In the genomic region with DNA sequence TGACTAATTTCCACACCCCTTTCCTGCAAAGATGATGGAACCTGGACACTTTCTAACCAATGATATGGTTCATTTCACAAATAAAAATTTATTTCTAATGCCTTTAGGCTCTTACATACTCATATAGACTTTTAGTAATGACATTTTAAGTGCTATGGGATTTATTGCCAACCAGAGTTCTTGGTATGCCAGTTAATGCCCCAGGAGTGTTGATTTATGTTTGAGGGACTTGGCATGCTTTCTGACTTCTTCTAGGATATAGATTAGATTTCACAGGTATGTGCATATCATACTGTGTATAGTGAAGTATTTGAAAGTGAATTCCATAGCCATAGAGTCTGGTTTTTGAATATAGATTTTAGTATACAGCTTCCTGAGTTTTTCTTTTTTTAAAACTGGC, we compare ENCODE assay signal across 23 cellular contexts.
DNase-seq lines count a peak whose midpoint lies in the region; ATAC-seq and TF ChIP-seq lines count a peak whose summit lies in the region.
"Had no signal": no experiment of that assay in that cellular context is flagged by ENCODE, and none has a peak within 500 bp of the region (broad histone marks: within the 10 kb centered on the region; RNA-seq: fewer than 3 reads in every experiment).

No MANE protein-coding gene starts in this region.

- no peak overlapping the region for H2AFZ ChIP-seq in osteoblast (ENCODE audit: low read length)
- no peak overlapping the region for H2AFZ ChIP-seq in mesenchymal stem cell (ENCODE audit: low read depth, low read length)

- POLR2A ChIA-PET in HEK293T (lab: Yijun Ruan, JAX), result no interaction called here

- no peak overlapping the region for H3K23ac ChIP-seq in mesenchymal stem cell (ENCODE audit: low read length in 2 of 2)

- no peak for ATAC-seq in stimulated activated naive CD8-positive, alpha-beta T cell treated with anti-CD3 and anti-CD28 coated beads, Interleukin-15, amount 100 ng/mL, for 72 hours
- ATAC-seq: GM12878 had no signal

- H3K14ac ChIP-seq in mesenchymal stem cell (ENCODE audit: low read length in 2 of 2), result no peak overlapping the region

- H4K8ac ChIP-seq in mesenchymal stem cell (ENCODE audit: low read length), result no peak overlapping the region

- no peak for TF ChIP-seq EP300 in Ishikawa (IDR thresholded peaks at IDR 0.05; ENCODE audit: borderline replicate concordance)

- no peaks in the 10 kb centered on the region for H3K79me1 ChIP-seq in mesenchymal stem cell (replicated peaks; ENCODE audit: low read length, poor library complexity, severe bottlenecking)

- no peak overlapping the region for H3K27ac Mint-ChIP-seq in stimulated activated naive CD8-positive, alpha-beta T cell treated with anti-CD3 and anti-CD28 coated beads, Interleukin-15, amount 100 ng/mL, for 72 hours
- H3K27ac Mint-ChIP-seq: CD14-positive monocyte; CD4-positive, alpha-beta memory T cell; CD4-positive, CD25-positive, alpha-beta regulatory T cell; CD8-positive, alpha-beta memory T cell had no signal

- H3K9me3 ChIP-seq in osteoblast (ENCODE audit: low read depth, low read length), result no peaks in the 10 kb centered on the region
- H3K9me3 ChIP-seq in mesenchymal stem cell (ENCODE audit: control insufficient read depth, low read length), result peaks cover 8% of the 10 kb centered on the region
- H3K9me3 ChIP-seq: BE2C, BLaER1 had no signal

- no peak overlapping the region for H3K4me3 Mint-ChIP-seq in stimulated activated naive CD8-positive, alpha-beta T cell treated with anti-CD3 and anti-CD28 coated beads, Interleukin-15, amount 100 ng/mL, for 72 hours
- H3K4me3 Mint-ChIP-seq: CD14-positive monocyte; CD4-positive, alpha-beta memory T cell; CD4-positive, CD25-positive, alpha-beta regulatory T cell; CD8-positive, alpha-beta memory T cell had no signal

- H3K27me3 Mint-ChIP-seq in stimulated activated naive CD8-positive, alpha-beta T cell treated with anti-CD3 and anti-CD28 coated beads, Interleukin-15, amount 100 ng/mL, for 72 hours, result peaks cover 9% of the 10 kb centered on the region

- no peaks in the 10 kb centered on the region for H4K20me1 ChIP-seq in osteoblast (ENCODE audit: insufficient read depth, low read length)
- H4K20me1 ChIP-seq: BLaER1 had no signal

- CTCF ChIA-PET in HEK293T (lab: Yijun Ruan, JAX), result no interaction called here

- no peak overlapping the region for H2BK5ac ChIP-seq in mesenchymal stem cell (ENCODE audit: low read depth, low read length, poor library complexity, severe bottlenecking)

- DNase-seq in HEK293T (ENCODE audit: extremely low spot score), result no peak
- DNase-seq in osteoblast (ENCODE audit: insufficient read length, low spot score, missing footprints), result peak; percentile 9
- no peak for DNase-seq in mesenchymal stem cell
- DNase-seq in stimulated activated naive CD8-positive, alpha-beta T cell treated with anti-CD3 and anti-CD28 coated beads, Interleukin-15, amount 100 ng/mL, for 72 hours, result no peak
- DNase-seq: 8988T; ACHN; BE2C; C1 segment of cervical spinal cord; CD4-positive, alpha-beta memory T cell; CD4-positive, CD25-positive, alpha-beta regulatory T cell; CD8-positive, alpha-beta memory T cell; COR-L47; DMS 273 treated with DMSO at 0.1 percent for 48 hours; DMS153; DMS53; DMS79; DND-41; EL; GDM1 had no signal

- H3K4ac ChIP-seq in mesenchymal stem cell (ENCODE audit: low read depth in 1 of 2, low read length in 2 of 2), result no peak overlapping the region

- no peak for TF ChIP-seq CTCF in osteoblast (IDR thresholded peaks at IDR 0.05; ENCODE audit: extremely low read depth, low read depth, low read length)

- no peak overlapping the region for H2BK120ac ChIP-seq in mesenchymal stem cell (ENCODE audit: low read depth, low read length)

- H2BK15ac ChIP-seq in mesenchymal stem cell (ENCODE audit: low read depth, poor library complexity, severe bottlenecking), result no peak overlapping the region

- H2AK5ac ChIP-seq in mesenchymal stem cell (ENCODE audit: low read length, severe bottlenecking), result no peak overlapping the region

- H3K9ac ChIP-seq in mesenchymal stem cell (ENCODE audit: low read length), result no peak overlapping the region
- H3K9ac ChIP-seq: BLaER1 had no signal

- H3K4me2 ChIP-seq in osteoblast (ENCODE audit: insufficient read depth, low read length) (no peak overlapping the region), mesenchymal stem cell (ENCODE audit: low read length, poor library complexity, severe bottlenecking) (no peak overlapping the region)
- H3K4me2 ChIP-seq: BLaER1 had no signal

- no peak overlapping the region for H2BK12ac ChIP-seq in mesenchymal stem cell (ENCODE audit: low read length in 2 of 2)

- H3K27ac ChIP-seq in osteoblast (ENCODE audit: low read depth, low read length) (no peak overlapping the region), mesenchymal stem cell (ENCODE audit: low read length, poor library complexity, severe bottlenecking) (no peak overlapping the region)
- H3K27ac ChIP-seq: BLaER1 had no signal

- no peak for TF ChIP-seq RAD21 in Ishikawa (IDR thresholded peaks at IDR 0.05; ENCODE audit: low read depth)

- H3K18ac ChIP-seq in mesenchymal stem cell (ENCODE audit: low read depth in 1 of 2, low read length in 2 of 2), result no peak overlapping the region

- H3K4me1 ChIP-seq in osteoblast (ENCODE audit: insufficient read depth, low read length) (no peaks in the 10 kb centered on the region), mesenchymal stem cell (ENCODE audit: control insufficient read depth, insufficient read depth, low read depth, low read length) (no peaks in the 10 kb centered on the region)
- H3K4me1 ChIP-seq: BE2C, BLaER1 had no signal

- H3K36me3 ChIP-seq in osteoblast (ENCODE audit: insufficient read depth, low read length), result no peaks in the 10 kb centered on the region
- no peaks in the 10 kb centered on the region for H3K36me3 ChIP-seq in mesenchymal stem cell (ENCODE audit: control insufficient read depth in 1 of 2, insufficient read depth in 2 of 2, low read depth in 1 of 2, low read length in 2 of 2)
- H3K36me3 ChIP-seq: BE2C, BLaER1 had no signal

- no peaks in the 10 kb centered on the region for H3K79me2 ChIP-seq in osteoblast (ENCODE audit: insufficient read depth, low read length)

- H3K27me3 ChIP-seq in osteoblast (ENCODE audit: insufficient read depth, low read length), result no peaks in the 10 kb centered on the region
- H3K27me3 ChIP-seq in mesenchymal stem cell (ENCODE audit: control insufficient read depth in 1 of 2, insufficient read depth in 1 of 2, low read length in 2 of 2), result no peaks in the 10 kb centered on the region
- H3K27me3 ChIP-seq: BE2C, BLaER1 had no signal

- peaks cover 5 to 8% of the 10 kb centered on the region in 2 donors for H3K9me3 Mint-ChIP-seq in stimulated activated naive CD8-positive, alpha-beta T cell treated with anti-CD3 and anti-CD28 coated beads, Interleukin-15, amount 100 ng/mL, for 72 hours

- no peak overlapping the region for H4K91ac ChIP-seq in mesenchymal stem cell (ENCODE audit: low read length)

- H3K4me1 Mint-ChIP-seq in stimulated activated naive CD8-positive, alpha-beta T cell treated with anti-CD3 and anti-CD28 coated beads, Interleukin-15, amount 100 ng/mL, for 72 hours, result no peaks in the 10 kb centered on the region
- H3K4me1 Mint-ChIP-seq: CD14-positive monocyte; CD4-positive, alpha-beta memory T cell; CD4-positive, CD25-positive, alpha-beta regulatory T cell; CD8-positive, alpha-beta memory T cell had no signal

- H3K4me3 ChIP-seq in osteoblast (ENCODE audit: insufficient read depth, low read length) (no peak overlapping the region), mesenchymal stem cell (ENCODE audit: insufficient read depth in 1 of 2, low read depth in 1 of 2, low read length in 2 of 2) (no peak overlapping the region)
- H3K4me3 ChIP-seq: BLaER1, GM12878 had no signal

TF ChIP-seq in HEK293T, 16 proteins besides CTCF, POLR2A, EP300 and RAD21:
- no peak for TF ChIP-seq FOXK2 (IDR thresholded peaks at IDR 0.05)
- TF ChIP-seq, protein P1, sequence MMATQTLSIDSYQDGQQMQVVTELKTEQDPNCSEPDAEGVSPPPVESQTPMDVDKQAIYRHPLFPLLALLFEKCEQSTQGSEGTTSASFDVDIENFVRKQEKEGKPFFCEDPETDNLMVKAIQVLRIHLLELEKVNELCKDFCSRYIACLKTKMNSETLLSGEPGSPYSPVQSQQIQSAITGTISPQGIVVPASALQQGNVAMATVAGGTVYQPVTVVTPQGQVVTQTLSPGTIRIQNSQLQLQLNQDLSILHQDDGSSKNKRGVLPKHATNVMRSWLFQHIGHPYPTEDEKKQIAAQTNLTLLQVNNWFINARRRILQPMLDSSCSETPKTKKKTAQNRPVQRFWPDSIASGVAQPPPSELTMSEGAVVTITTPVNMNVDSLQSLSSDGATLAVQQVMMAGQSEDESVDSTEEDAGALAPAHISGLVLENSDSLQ (IDR thresholded peaks at IDR 0.05), result peak; percentile 39
TF ChIP-seq in HEK293T: peak in this region for 1.

TF ChIP-seq in Ishikawa, 13 proteins besides CTCF, POLR2A, EP300 and RAD21 (continues in another document):
- no peak for TF ChIP-seq ZBTB7A (IDR thresholded peaks at IDR 0.05; ENCODE audit: low read depth)
- TF ChIP-seq YY1 (IDR thresholded peaks at IDR 0.05; ENCODE audit: low read depth), result no peak
- TF ChIP-seq CREB1 (IDR thresholded peaks at IDR 0.05; ENCODE audit: low read depth), result no peak
- TF ChIP-seq, protein P2, sequence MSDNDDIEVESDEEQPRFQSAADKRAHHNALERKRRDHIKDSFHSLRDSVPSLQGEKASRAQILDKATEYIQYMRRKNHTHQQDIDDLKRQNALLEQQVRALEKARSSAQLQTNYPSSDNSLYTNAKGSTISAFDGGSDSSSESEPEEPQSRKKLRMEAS (IDR thresholded peaks at IDR 0.05), result no peak
- peak; percentile 64 for TF ChIP-seq NFIC (IDR thresholded peaks at IDR 0.05)
- TF ChIP-seq TAF1 (IDR thresholded peaks at IDR 0.05; ENCODE audit: low read depth), result no peak
- 0 out of 2 replicates have a peak, but pooled peaks have one; percentile 24 for TF ChIP-seq TCF12 (IDR thresholded peaks at IDR 0.05; ENCODE audit: low read depth)
